Comparison of ENCODE assay signal across 7 cellular contexts in the genomic region with DNA sequence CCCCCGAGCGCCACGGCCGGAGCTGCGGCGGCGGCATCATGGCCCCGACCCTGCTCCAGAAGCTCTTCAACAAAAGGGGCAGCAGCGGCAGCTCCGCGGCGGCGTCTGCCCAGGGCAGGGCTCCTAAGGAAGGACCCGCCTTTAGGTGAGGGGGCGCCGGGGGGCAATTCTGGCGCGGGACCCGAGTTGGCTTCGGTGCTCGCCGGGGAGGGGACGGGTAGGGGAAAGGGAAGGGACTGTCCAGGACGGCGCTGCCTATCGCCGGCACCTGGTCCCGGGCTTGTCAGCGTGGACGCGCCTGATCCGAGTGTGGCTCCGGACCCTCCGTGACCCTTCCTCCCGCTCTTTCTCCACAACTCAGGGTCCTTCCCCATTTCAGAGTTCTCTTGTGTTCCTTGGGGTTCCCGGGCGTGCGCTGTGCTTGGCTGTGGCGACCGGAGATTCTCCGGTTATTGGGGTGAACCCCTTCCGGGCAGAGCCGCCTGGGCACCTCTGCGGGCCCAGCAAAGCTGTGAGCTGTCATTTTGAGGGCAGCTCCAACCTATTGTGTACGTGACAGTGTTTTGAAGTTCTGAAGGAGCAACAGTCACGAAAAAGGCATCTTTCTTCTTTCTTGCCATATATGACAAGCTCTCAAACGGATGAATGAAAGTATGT. TPM values are rescaled to one million over a fixed set of nuclear protein-coding genes. Genes with fewer than 3 reads are reported as not detected.
A peak's percentile ranks its signal among the peaks of the same experiment; 100 is the strongest.
DNase-seq lines count a peak whose midpoint lies in the region; ATAC-seq and TF ChIP-seq lines count a peak whose summit lies in the region.

No MANE protein-coding gene starts in this region.

- H3K4me3 ChIP-seq in parathyroid adenoma (ENCODE audit: low read depth, low read length) (peak overlapping the region; percentile 83), vagina (peak overlapping the region; percentile 93 to 94)

- H3K36me3 Mint-ChIP-seq in activated naive CD4-positive, alpha-beta T cell treated with anti-CD3 and anti-CD28 coated beads for 36 hours (ENCODE audit: low read depth), result peaks cover 1% of the 10 kb centered on the region

- TF ChIP-seq CTCF in parathyroid adenoma (IDR thresholded peaks at IDR 0.05) (no peak), vagina (IDR thresholded peaks at IDR 0.05) (no peak)

- peaks cover 2% of the 10 kb centered on the region for H3K79me2 ChIP-seq in parathyroid adenoma

- no peaks in the 10 kb centered on the region for H3K4me1 ChIP-seq in parathyroid adenoma
- peaks cover 48% of the 10 kb centered on the region for H3K4me1 ChIP-seq in vagina

- H3K27ac ChIP-seq in parathyroid adenoma, result peak overlapping the region; percentile 21
- peak overlapping the region; percentile 92 for H3K27ac ChIP-seq in vagina

- H3K27me3 ChIP-seq in parathyroid adenoma (ENCODE audit: control insufficient read depth, insufficient read depth, low read length), result no peaks in the 10 kb centered on the region
- no peaks in the 10 kb centered on the region for H3K27me3 ChIP-seq in vagina

- H2AFZ ChIP-seq in parathyroid adenoma, result peak overlapping the region; percentile 72

- peaks cover 39% of the 10 kb centered on the region for H3K4me1 Mint-ChIP-seq in activated naive CD4-positive, alpha-beta T cell treated with anti-CD3 and anti-CD28 coated beads for 36 hours (ENCODE audit: low read depth)

- H3K36me3 ChIP-seq in parathyroid adenoma (ENCODE audit: control insufficient read depth, insufficient read depth, low read length) (no peaks in the 10 kb centered on the region), vagina (no peaks in the 10 kb centered on the region)

- H3K27me3 Mint-ChIP-seq in activated naive CD4-positive, alpha-beta T cell treated with anti-CD3 and anti-CD28 coated beads for 36 hours (ENCODE audit: low read depth), result no peaks in the 10 kb centered on the region

- no peaks in the 10 kb centered on the region for H3K9me3 ChIP-seq in parathyroid adenoma (ENCODE audit: control insufficient read depth, low read length)
- no peaks in the 10 kb centered on the region for H3K9me3 ChIP-seq in vagina

- ATAC-seq in GM18870 (IDR thresholded peaks at IDR 0.05; ENCODE audit: unreplicated experiment) (peak; percentile 26), HG03025 (IDR thresholded peaks at IDR 0.05; ENCODE audit: low FRiP score, unreplicated experiment) (peak; percentile 30), Right ventricle myocardium inferior (peak; percentile 19)

- DNase-seq in RPMI7951 (ENCODE audit: low read depth) (peak; percentile 20), Right ventricle myocardium inferior (ENCODE audit: missing footprints) (peak; percentile 72), vagina (ENCODE audit: extremely low spot score in 2 of 2) (no peak)
- DNase-seq in activated naive CD4-positive, alpha-beta T cell treated with anti-CD3 and anti-CD28 coated beads for 36 hours, result peak; percentile 59

- peak overlapping the region; percentile 90 for H3K27ac Mint-ChIP-seq in activated naive CD4-positive, alpha-beta T cell treated with anti-CD3 and anti-CD28 coated beads for 36 hours

- peak overlapping the region; percentile 96 for H3K4me3 Mint-ChIP-seq in activated naive CD4-positive, alpha-beta T cell treated with anti-CD3 and anti-CD28 coated beads for 36 hours

- peak overlapping the region; percentile 97 for H3K4me2 ChIP-seq in parathyroid adenoma (ENCODE audit: low read length)

- peak overlapping the region; percentile 17 for H3K9ac ChIP-seq in parathyroid adenoma

- CTCF ChIA-PET in activated naive CD4-positive, alpha-beta T cell treated with anti-CD3 and anti-CD28 coated beads for 36 hours (lab: Charles Lee), result interaction anchor here (1.0 to 1.4 kb wide), 6 partner anchors 42 to 435 kb away, joined by 3 to 4 read pairs (median 3); partner anchors contain the start of gene PPID

- no peak for TF ChIP-seq POLR2A in vagina (IDR thresholded peaks at IDR 0.05)

- intact Hi-C loops in activated naive CD4-positive, alpha-beta T cell treated with anti-CD3 and anti-CD28 coated beads for 36 hours (cut with micrococcal nuclease), result loop anchor here (1.0 kb wide), 5 partner anchors 9 to 97 kb away; partner anchors contain the start of genes ETFDH and PPID
- intact Hi-C loops in Right ventricle myocardium inferior (cut with DNase I) (loop anchor here (2.0 to 5.0 kb wide), 4 partner anchors 42 to 97 kb away; partner anchors contain the start of genes C4orf46 and ETFDH), vagina (cut with DNase I) (no loop called here)

- no peaks in the 10 kb centered on the region for H3K9me3 Mint-ChIP-seq in activated naive CD4-positive, alpha-beta T cell treated with anti-CD3 and anti-CD28 coated beads for 36 hours

RNA-seq across cellular contexts. Expression of gene FNIP2, which starts 0.5 kb away (rescaled TPM):
- total RNA-seq in RPMI7951 (2014; rRNA removed; shearing (Covaris generic)), result 6.2 and 10.0 TPM in 2 replicates
- total RNA-seq in activated naive CD4-positive, alpha-beta T cell treated with anti-CD3 and anti-CD28 coated beads for 36 hours, result 10 to 100 TPM; 10.1 to 11.3 TPM
- total RNA-seq in Right ventricle myocardium inferior, result 46.2 TPM
- 25.3 TPM for total RNA-seq in vagina

RNA-seq across cellular contexts. Expression of gene PPID, which starts 46.1 kb away (rescaled TPM):
- 38.8 and 51.1 TPM in 2 replicates for total RNA-seq in RPMI7951 (2014; rRNA removed; shearing (Covaris generic))
- total RNA-seq in activated naive CD4-positive, alpha-beta T cell treated with anti-CD3 and anti-CD28 coated beads for 36 hours, result 10 to 100 TPM; 55.4 to 55.6 TPM
- total RNA-seq in Right ventricle myocardium inferior, result 33.4 TPM
- 15.0 TPM for total RNA-seq in vagina

Comparison
In these comparisons a context has a peak if more than half of its experiments do, and no peak if none do; other contexts are left out.
1. DNase-seq: peak in RPMI7951 (single experiment), activated naive CD4-positive, alpha-beta T cell treated with anti-CD3 and anti-CD28 coated beads for 36 hours (single experiment) and Right ventricle myocardium inferior (single experiment); none in vagina (0 of 2).
2. Peak in every context shown above with its lines, with median percentiles within 50 percentile points of each other: ATAC-seq.